Comparison of ENCODE assay signal across 29 cellular contexts in genomic region chr9:94577036-94577435, GRCh38. TPM values are rescaled to one million over a fixed set of nuclear protein-coding genes. Genes with fewer than 3 reads are reported as not detected.
"Had no signal": no experiment of that assay in that cellular context is flagged by ENCODE, and none has a peak within 500 bp of the region (broad histone marks: within the 10 kb centered on the region; RNA-seq: fewer than 3 reads in every experiment).

No MANE protein-coding gene starts in this region.

- H3K36me3 Mint-ChIP-seq: activated naive CD4-positive, alpha-beta T cell treated with anti-CD3 and anti-CD28 coated beads, Interleukin-2, amount 10 ng/mL, durations not matched to agents 7 days and 5 days; immature natural killer cell; natural killer cell treated with Interleukin-12 subunit alpha and Interleukin-12 subunit beta and Interleukin-15 and Interleukin-18, amount 100 ng/mL, for 72 hours; T-cell; WTC11 had no signal

- H3K27ac ChIP-seq: coronary artery, heart right ventricle, left ventricle myocardium inferior, sigmoid colon, upper lobe of right lung had no signal

- H3K27me3 ChIP-seq: heart right ventricle, sigmoid colon, upper lobe of right lung had no signal

- H3K9me3 ChIP-seq: heart right ventricle, left ventricle myocardium inferior, sigmoid colon, upper lobe of right lung had no signal

- H3K27ac Mint-ChIP-seq: activated CD4-positive, alpha-beta T cell treated with anti-CD3 and anti-CD28 coated beads for 36 hours; activated naive CD4-positive, alpha-beta T cell treated with anti-CD3 and anti-CD28 coated beads, Interleukin-2, amount 10 ng/mL, durations not matched to agents 7 days and 5 days; immature natural killer cell; natural killer cell treated with Interleukin-12 subunit alpha and Interleukin-12 subunit beta and Interleukin-15 and Interleukin-18, amount 100 ng/mL, for 72 hours; T-cell; WTC11 had no signal

- H3K4me3 ChIP-seq: coronary artery, heart right ventricle, left ventricle myocardium inferior, sigmoid colon, upper lobe of right lung had no signal

- H3K4me3 Mint-ChIP-seq: activated CD4-positive, alpha-beta T cell treated with anti-CD3 and anti-CD28 coated beads for 36 hours; activated naive CD4-positive, alpha-beta T cell treated with anti-CD3 and anti-CD28 coated beads, Interleukin-2, amount 10 ng/mL, durations not matched to agents 7 days and 5 days; immature natural killer cell; natural killer cell treated with Interleukin-12 subunit alpha and Interleukin-12 subunit beta and Interleukin-15 and Interleukin-18, amount 100 ng/mL, for 72 hours; T-cell; WTC11 had no signal

- H3K4me1 Mint-ChIP-seq: activated CD4-positive, alpha-beta T cell treated with anti-CD3 and anti-CD28 coated beads for 36 hours; immature natural killer cell; T-cell had no signal

- H3K36me3 ChIP-seq: heart right ventricle, left ventricle myocardium inferior, sigmoid colon, upper lobe of right lung had no signal

- H3K4me1 ChIP-seq: heart right ventricle, left ventricle myocardium inferior, upper lobe of right lung had no signal

- ATAC-seq: activated CD4-positive, alpha-beta T cell treated with anti-CD3 and anti-CD28 coated beads for 36 hours; heart right ventricle; natural killer cell treated with Interleukin-12 subunit alpha and Interleukin-12 subunit beta and Interleukin-15 and Interleukin-18, amount 100 ng/mL, for 72 hours; T-cell had no signal

- DNase-seq: activated CD4-positive, alpha-beta T cell treated with anti-CD3 and anti-CD28 coated beads for 36 hours; activated CD4-positive, alpha-beta T cell treated with anti-CD3 and anti-CD28 coated beads, Interleukin-2, amount 50 U/mL, for 4 hours; activated CD8-positive, alpha-beta memory T cell treated with anti-CD3 and anti-CD28 coated beads, Interleukin-2, amount 50 U/mL, for 48 hours; activated effector memory CD4-positive, alpha-beta T cell treated with anti-CD3 and anti-CD28 coated beads, Interleukin-2, amount 50 U/mL, for 16 hours; activated naive CD4-positive, alpha-beta T cell treated with anti-CD3 and anti-CD28 coated beads, Interleukin-2, amount 10 ng/mL, durations not matched to agents 7 days and 5 days; activated T-cell treated with anti-CD3 and anti-CD28 coated beads, Interleukin-2, amount 50 U/mL, for 48 hours; amygdala; heart right ventricle; immature natural killer cell; left ventricle myocardium inferior; mammary epithelial cell; midbrain; sigmoid colon; stimulated activated CD4-positive, alpha-beta T cell treated with anti-CD3 and anti-CD28 coated beads, Interleukin-2, amount 100 ng/mL, for 48 hours; stimulated activated CD8-positive, alpha-beta memory T cell treated with anti-CD3 and anti-CD28 coated beads, Interleukin-4, amount 100 ng/mL, for 48 hours; stimulated activated naive CD4-positive, alpha-beta T cell; T-cell; upper lobe of right lung had no signal

- H3K9me3 Mint-ChIP-seq: activated naive CD4-positive, alpha-beta T cell treated with anti-CD3 and anti-CD28 coated beads, Interleukin-2, amount 10 ng/mL, durations not matched to agents 7 days and 5 days; immature natural killer cell; natural killer cell treated with Interleukin-12 subunit alpha and Interleukin-12 subunit beta and Interleukin-15 and Interleukin-18, amount 100 ng/mL, for 72 hours; T-cell had no signal

RNA-seq across cellular contexts. Expression of gene FBP2, which starts 16.6 kb away (rescaled TPM):
- total RNA-seq: activated CD4-positive, alpha-beta T cell treated with anti-CD3 and anti-CD28 coated beads for 36 hours; activated CD8-positive, alpha-beta memory T cell treated with anti-CD3 and anti-CD28 coated beads for 36 hours; bronchial epithelial cell; epithelial cell of proximal tubule; fibroblast of villous mesenchyme; kidney epithelial cell; mammary epithelial cell; natural killer cell treated with Interleukin-12 subunit alpha and Interleukin-12 subunit beta and Interleukin-15 and Interleukin-18, amount 100 ng/mL, for 72 hours; posterior vena cava; renal cortical epithelial cell; sigmoid colon; subcutaneous adipose tissue; T-cell; upper lobe of right lung; WTC11 had no signal

RNA-seq across cellular contexts. Expression of gene PCAT7, which starts 22.2 kb away (rescaled TPM):
- total RNA-seq: activated CD4-positive, alpha-beta T cell treated with anti-CD3 and anti-CD28 coated beads for 36 hours; activated CD8-positive, alpha-beta memory T cell treated with anti-CD3 and anti-CD28 coated beads for 36 hours; bronchial epithelial cell; epithelial cell of proximal tubule; kidney epithelial cell; left ventricle myocardium inferior; natural killer cell treated with Interleukin-12 subunit alpha and Interleukin-12 subunit beta and Interleukin-15 and Interleukin-18, amount 100 ng/mL, for 72 hours; posterior vena cava; sigmoid colon; subcutaneous adipose tissue; T-cell had no signal
